In the genomic region with DNA sequence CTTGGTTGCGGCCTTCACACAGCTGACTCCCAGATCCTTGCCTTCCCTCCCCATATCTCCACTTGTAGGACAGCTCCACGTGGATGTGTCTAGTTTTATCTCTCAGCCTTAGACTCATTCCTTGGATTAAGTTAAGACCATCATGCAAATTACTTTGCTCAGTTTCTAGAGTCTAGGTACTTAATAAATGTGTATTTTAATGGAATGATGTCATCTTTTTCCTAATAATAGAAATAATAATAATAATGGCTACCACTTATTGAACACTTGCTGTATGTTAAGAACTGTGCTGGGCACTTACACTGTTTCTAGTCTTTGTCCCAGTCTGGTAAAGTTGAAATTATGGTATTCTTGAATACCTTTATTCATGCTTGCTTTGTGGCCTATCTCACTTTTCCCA, we compare ENCODE assay signal across 22 cellular contexts. TPM values are rescaled to one million over a fixed set of nuclear protein-coding genes. Genes with fewer than 3 reads are reported as not detected.
DNase-seq lines count a peak whose midpoint lies in the region; ATAC-seq, FAIRE-seq and TF ChIP-seq lines count a peak whose summit lies in the region.
"Had no signal": no experiment of that assay in that cellular context is flagged by ENCODE, and none has a peak within 500 bp of the region (broad histone marks: within the 10 kb centered on the region; RNA-seq: fewer than 3 reads in every experiment).

No MANE protein-coding gene starts in this region.

- H3K27me3 ChIP-seq in HepG2 (ENCODE audit: control insufficient read depth in 1 of 2, insufficient read depth in 2 of 2, low read length in 2 of 2) (no peaks in the 10 kb centered on the region), right lobe of liver (no peaks in the 10 kb centered on the region), K562 (ENCODE audit: control insufficient read depth in 2 of 2, insufficient read depth in 2 of 2, low read length in 2 of 2) (no peaks in the 10 kb centered on the region)
- H3K27me3 ChIP-seq: BLaER1 treated with 17β-estradiol and CSF1 and Interleukin-3, amounts not matched to agents 10 nM and 100 nM had no signal

- no peak overlapping the region for H3K4me3 Mint-ChIP-seq in neural crest cell
- H3K4me3 Mint-ChIP-seq: B cell; CD4-positive, alpha-beta T cell; CD8-positive, alpha-beta T cell had no signal

- H3K9me1 ChIP-seq in K562 (ENCODE audit: control insufficient read depth, insufficient read depth, low read length): no peaks in the 10 kb centered on the region

- H4K20me1 ChIP-seq in HepG2 (ENCODE audit: insufficient read depth, low read length) (no peaks in the 10 kb centered on the region), K562 (replicated peaks; ENCODE audit: control insufficient read depth, insufficient read depth, low read length) (no peaks in the 10 kb centered on the region)

- peaks cover 6 to 29% of the 10 kb centered on the region in 2 experiments; a peak in 4 of 5 replicates for H3K36me3 ChIP-seq in HepG2 (replicated peaks in 1 of 2; ENCODE audit: control insufficient read depth in 1 of 2, insufficient read depth in 2 of 2, low read length in 2 of 2)
- peaks cover 0 to 20% (median 2%) of the 10 kb centered on the region in 4 donors for H3K36me3 ChIP-seq in right lobe of liver
- H3K36me3 ChIP-seq in K562 (ENCODE audit: control insufficient read depth, insufficient read depth, low read length): peaks cover 14% of the 10 kb centered on the region; the same call in 2 of the 3 replicates

- POLR2A ChIA-PET in HepG2 (lab: Yijun Ruan, JAX) (no interaction called here), K562 (lab: Yijun Ruan, JAX) (no interaction called here)

- H3K9me3 ChIP-seq in HepG2 (ENCODE audit: low read length) (no peaks in the 10 kb centered on the region), right lobe of liver (no peaks in the 10 kb centered on the region), K562 (replicated peaks; ENCODE audit: control insufficient read depth, insufficient read depth, low read depth, low read length) (no peaks in the 10 kb centered on the region; the same call in 1 of the 2 replicates)
- H3K9me3 ChIP-seq: Caco-2 had no signal

- H2AFZ ChIP-seq in HepG2 (ENCODE audit: low read length): no peak overlapping the region
- H2AFZ ChIP-seq in K562 (ENCODE audit: low read depth, low read length): no peak overlapping the region

- CTCF ChIA-PET in HepG2 (lab: Yijun Ruan, JAX; ENCODE audit: low intra/inter-chr PET ratio, low total read pairs) (no interaction called here), K562 (lab: Yijun Ruan, JAX; ENCODE audit: low intra/inter-chr PET ratio) (no interaction called here)

- no peaks in the 10 kb centered on the region for H3K79me2 ChIP-seq in HepG2 (ENCODE audit: insufficient read depth, low read length)
- no peaks in the 10 kb centered on the region for H3K79me2 ChIP-seq in K562 (ENCODE audit: control insufficient read depth, insufficient read depth, low read length)

- peaks cover under 1% of the 10 kb centered on the region for H3K9me3 Mint-ChIP-seq in neural crest cell
- H3K9me3 Mint-ChIP-seq: CD4-positive, alpha-beta T cell; CD8-positive, alpha-beta T cell had no signal

- TF ChIP-seq RAD21 in HepG2 (CRISPR knock-in tag; IDR thresholded peaks at IDR 0.05) (no peak), K562 (CRISPR knock-in tag; conservative IDR thresholded peaks at IDR 0.05 in 1 of 2, IDR thresholded peaks at IDR 0.05 in 1 of 2) (no peak)

- peak overlapping the region; percentile 64 for H3K27ac Mint-ChIP-seq in neural crest cell (ENCODE audit: unreplicated experiment)
- H3K27ac Mint-ChIP-seq: B cell; CD4-positive, alpha-beta T cell; CD8-positive, alpha-beta T cell had no signal

- TF ChIP-seq POLR2A in HepG2 (IDR thresholded peaks at IDR 0.05; ENCODE audit: insufficient read depth in 1 of 2, low read depth in 2 of 2, low read length in 2 of 2) (no peak), right lobe of liver (IDR thresholded peaks at IDR 0.05) (no peak), K562 (conservative IDR thresholded peaks at IDR 0.05) (no peak)

- H3K4me1 ChIP-seq in HepG2 (ENCODE audit: insufficient read depth, low read length) (no peaks in the 10 kb centered on the region), right lobe of liver (no peaks in the 10 kb centered on the region), K562 (replicated peaks in 1 of 2; ENCODE audit: control insufficient read depth in 2 of 2, insufficient read depth in 2 of 2, low read length in 2 of 2) (peaks cover 0 to 7% of the 10 kb centered on the region in 2 experiments; a peak in 2 of 5 replicates)
- H3K4me1 ChIP-seq: A549, Caco-2 had no signal

- DNase-seq in HepG2 (ENCODE audit: low spot score): no peak
- DNase-seq in right lobe of liver: no peak
- no peak for DNase-seq in K562 (ENCODE audit: extremely low read depth in 1 of 4, low spot score in 3 of 4)
- DNase-seq in neural crest cell (ENCODE audit: low read depth, low spot score): no peak
- DNase-seq in NCI-H526 treated with DMSO at 0.1 percent for 48 hours (lab: John Stamatoyannopoulos, UW): no peak
- no peak for DNase-seq in NK-92 treated with Interleukin-12 subunit alpha and Interleukin-12 subunit beta, amount 100 ng/mL, for 24 hours (lab: John Stamatoyannopoulos, UW)
- DNase-seq: AML-193; Caco-2; Calu3; CD4-positive, alpha-beta T cell; CD8-positive, alpha-beta T cell; DMS79 treated with DMSO at 0.1 percent for 48 hours; GF-D8 had no signal

- ATAC-seq in HepG2: no peak
- ATAC-seq in right lobe of liver: no peak
- no peak for ATAC-seq in K562
- ATAC-seq: A549; CD8-positive, alpha-beta T cell had no signal

- BruUV-seq in HepG2 (replicated peaks; lab: Mats Ljungman, UMichigan): no TSS peak
- no TSS peak for BruUV-seq in K562 (replicated peaks; lab: Mats Ljungman, UMichigan)

- H3K4me2 ChIP-seq in HepG2 (ENCODE audit: low read depth, low read length) (no peak overlapping the region), K562 (ENCODE audit: insufficient read depth, low read length) (no peak overlapping the region)
- H3K4me2 ChIP-seq: A549; BLaER1 treated with 17β-estradiol and CSF1 and Interleukin-3, amounts not matched to agents 10 nM and 100 nM had no signal

- in situ Hi-C loops in HepG2 (cut with HindIII; ENCODE audit: extremely low pct_ligation_motif_present, low pct_unique_long_range_greater_than_20kb) (no loop called here), K562 (cut with MboI) (no loop called here)

- no peak for TF ChIP-seq EP300 in HepG2 (IDR thresholded peaks at IDR 0.05; ENCODE audit: low read depth in 2 of 2, low read length in 2 of 2)
- TF ChIP-seq EP300 in HepG2 (CRISPR knock-in tag; IDR thresholded peaks at IDR 0.05; ENCODE audit: borderline replicate concordance): no peak
- TF ChIP-seq EP300 in K562 (IDR thresholded peaks at IDR 0.05; ENCODE audit: low read length): no peak

- H3K36me3 Mint-ChIP-seq in neural crest cell (ENCODE audit: low read depth): peaks cover 18% of the 10 kb centered on the region

- no peaks in the 10 kb centered on the region for H3K27me3 Mint-ChIP-seq in neural crest cell (ENCODE audit: low read depth)
- H3K27me3 Mint-ChIP-seq: B cell; CD4-positive, alpha-beta T cell had no signal

- intact Hi-C loops in HepG2 (cut with micrococcal nuclease; ENCODE audit: unreplicated experiment): no loop called here
- intact Hi-C loops in right lobe of liver (cut with DNase I): no loop called here
- intact Hi-C loops in K562 (cut with micrococcal nuclease): no loop called here

- H3K27ac ChIP-seq in HepG2 (ENCODE audit: extremely low read length, insufficient read depth, low read length) (no peak overlapping the region), right lobe of liver (no peak overlapping the region), K562 (ENCODE audit: extremely low read depth, low read depth, low read length) (no peak overlapping the region)
- H3K27ac ChIP-seq: 22Rv1; A549; BLaER1 treated with 17β-estradiol and CSF1 and Interleukin-3, amounts not matched to agents 10 nM and 100 nM; C4-2B had no signal

- H3K9ac ChIP-seq in HepG2 (ENCODE audit: insufficient read depth, low read depth, low read length) (no peak overlapping the region), K562 (ENCODE audit: insufficient read depth in 1 of 2, low read depth in 2 of 2, low read length in 2 of 2) (no peak overlapping the region)
- H3K9ac ChIP-seq: BLaER1 treated with 17β-estradiol and CSF1 and Interleukin-3, amounts not matched to agents 10 nM and 100 nM had no signal

- 87% methylated on average over 2 of the region's 2 CpGs for WGBS in HepG2 (ENCODE audit: low lambda C conversion rate)
- WGBS in right lobe of liver (ENCODE audit: insufficient coverage, low coverage, low lambda C conversion rate, missing lambda C conversion rate): 75% methylated on average over 2 of the region's 2 CpGs
- 54% methylated on average over 2 of the region's 2 CpGs for WGBS in K562 (ENCODE audit: insufficient coverage, low coverage, missing lambda C conversion rate)

- FAIRE-seq in HepG2 (lab: Jason Lieb, UNC) (no peak), K562 (lab: Jason Lieb, UNC) (no peak)
- FAIRE-seq: A549, D721Med, G401.6, GM12891, GM19239 had no signal

- TF ChIP-seq CTCF in HepG2 (CRISPR knock-in tag; IDR thresholded peaks at IDR 0.05): no peak
- no peak for TF ChIP-seq CTCF in right lobe of liver (IDR thresholded peaks at IDR 0.05)
- TF ChIP-seq CTCF in K562 (IDR thresholded peaks at IDR 0.05 in 2 of 3, conservative IDR thresholded peaks at IDR 0.05 in 1 of 3; ENCODE audit: insufficient read depth in 2 of 3, low read depth in 1 of 3, low read length in 3 of 3): no peak
- TF ChIP-seq CTCF in neural crest cell (conservative IDR thresholded peaks at IDR 0.05): no peak

- no peaks in the 10 kb centered on the region for H3K4me1 Mint-ChIP-seq in neural crest cell
- H3K4me1 Mint-ChIP-seq: B cell had no signal

- H3K4me3 ChIP-seq in HepG2 (replicated peaks in 1 of 3; ENCODE audit: insufficient read depth in 1 of 3, low read depth in 2 of 3, low read length in 3 of 3) (no peak overlapping the region), right lobe of liver (no peak overlapping the region), K562 (no peak overlapping the region)
- H3K4me3 ChIP-seq: A549; BLaER1 treated with 17β-estradiol and CSF1 and Interleukin-3, amounts not matched to agents 10 nM and 100 nM had no signal

RNA-seq across cellular contexts. Expression of a gene that starts 37.5 kb away (rescaled TPM):
- total RNA-seq in HepG2 (2016; rRNA removed; fragmentation: Illumina TruSeq; extraction: Trizol): 5.9 and 6.4 TPM in 2 replicates
- total RNA-seq in HepG2 (2016; cell fraction: cytosol; rRNA removed; fragmentation: Illumina TruSeq; extraction: Trizol; ENCODE audit: low read depth): 3.0 and 3.1 TPM in 2 replicates
- total RNA-seq in HepG2 (2016; cell fraction: insoluble cytoplasmic fraction; rRNA removed; fragmentation: Illumina TruSeq; extraction: Trizol): 4.9 and 5.1 TPM in 2 replicates
- total RNA-seq in HepG2 (2016; cell fraction: membrane; rRNA removed; fragmentation: Illumina TruSeq; extraction: Trizol): 1.9 and 2.3 TPM in 2 replicates
- total RNA-seq in HepG2 (2016; cell fraction: nucleus; rRNA removed; fragmentation: Illumina TruSeq; extraction: Trizol): 5.2 and 5.4 TPM in 2 replicates
- polyA plus RNA-seq in HepG2 (2011; rRNA removed): 5.1 and 6.2 TPM in 2 replicates
- polyA plus RNA-seq in HepG2 (2011; cell fraction: cytosol; rRNA removed): 3.5 and 4.2 TPM in 2 replicates
- 9.2 and 11.2 TPM in 2 replicates for polyA plus RNA-seq in HepG2 (2011; cell fraction: nucleus; rRNA removed)
- polyA plus RNA-seq in HepG2 (2012): 5.5 and 6.7 TPM in 2 replicates
- polyA plus RNA-seq in HepG2 (2016; cell fraction: cytosol; fragmentation: Illumina TruSeq; extraction: Trizol; ENCODE audit: low read depth): 0.53 and 0.58 TPM in 2 replicates
- 4.8 and 5.4 TPM in 2 replicates for polyA plus RNA-seq in HepG2 (2016; cell fraction: insoluble cytoplasmic fraction; fragmentation: Illumina TruSeq; extraction: Trizol; ENCODE audit: low read depth)
- 0.95 and 0.97 TPM in 2 replicates for polyA plus RNA-seq in HepG2 (2016; cell fraction: membrane; fragmentation: Illumina TruSeq; extraction: Trizol; ENCODE audit: low read depth)
- 5.8 and 6.0 TPM in 2 replicates for polyA plus RNA-seq in HepG2 (2016; cell fraction: nucleus; fragmentation: Illumina TruSeq; extraction: Trizol; ENCODE audit: insufficient read depth, low read depth)
- 12.8 and 14.9 TPM in 2 replicates for polyA minus RNA-seq in HepG2 (2011; rRNA and poly(A)+ RNA removed; ENCODE audit: low replicate concordance)
- polyA minus RNA-seq in HepG2 (2011; cell fraction: cytosol; rRNA and poly(A)+ RNA removed): 5.1 and 6.1 TPM in 2 replicates
- 13.1 and 22.3 TPM in 2 replicates for polyA minus RNA-seq in HepG2 (2011; cell fraction: nucleus; rRNA and poly(A)+ RNA removed)
- 1 to 10 TPM; 4.5 to 9.6 (median 6.3) TPM for total RNA-seq in right lobe of liver
- total RNA-seq in K562 (2011; cell fraction: chromatin; rRNA removed; ENCODE audit: low replicate concordance): 22.7 and 26.4 TPM in 2 replicates
- total RNA-seq in K562 (2011; cell fraction: nucleolus; rRNA removed): 9.8 and 11.3 TPM in 2 replicates
- 17.7 and 31.7 TPM in 2 replicates for total RNA-seq in K562 (2011; cell fraction: nucleoplasm; rRNA removed)
- 6.7 and 7.0 TPM in 2 replicates for total RNA-seq in K562 (2014; rRNA removed)
- 2.7 and 3.9 TPM in 2 replicates for total RNA-seq in K562 (2014; rRNA removed; fragmentation: Illumina TruSeq; extraction: Trizol)
- 4.0 and 4.1 TPM in 2 replicates for total RNA-seq in K562 (2015; rRNA removed; fragmentation: Illumina TruSeq; extraction: Trizol)
- 8.1 and 8.3 TPM in 2 replicates for total RNA-seq in K562 (2021)
- 6.7 and 9.7 TPM in 2 replicates for polyA plus RNA-seq in K562 (2011; rRNA removed)
- 6.4 and 7.3 TPM in 2 replicates for polyA plus RNA-seq in K562 (2011; cell fraction: cytosol; rRNA removed)
- 13.8 and 15.6 TPM in 2 replicates for polyA plus RNA-seq in K562 (2011; cell fraction: nucleus; rRNA removed)
- polyA plus RNA-seq in K562 (2012): 4.6 and 9.9 TPM in 2 replicates
- polyA plus RNA-seq in K562 (2014; fragmentation: Illumina TruSeq; extraction: Trizol): 4.8 and 6.2 TPM in 2 replicates
- under 1 TPM; 0.58 to 0.69 TPM for polyA plus RNA-seq in K562 (2014; fragmentation: Nextera tagmentation; extraction: Ambion mirVana)
- polyA plus RNA-seq in K562 (2014; rRNA removed): 3.6 and 4.4 TPM in 2 replicates
- 15.4 and 19.4 TPM in 2 replicates for polyA minus RNA-seq in K562 (2011; rRNA and poly(A)+ RNA removed)
- 5.4 and 9.7 TPM in 2 replicates for polyA minus RNA-seq in K562 (2011; cell fraction: cytosol; rRNA and poly(A)+ RNA removed)
- polyA minus RNA-seq in K562 (2011; cell fraction: nucleus; rRNA and poly(A)+ RNA removed): 9.0 and 12.6 TPM in 2 replicates
- total RNA-seq in neural crest cell: 34.8 and 37.9 TPM in 2 replicates
